In genomic region chr2:171459498-171459897, GRCh38 we compare ENCODE assay signal across 30 cellular contexts.
"Had no signal": no experiment of that assay in that cellular context is flagged by ENCODE, and none has a peak within 500 bp of the region (broad histone marks: within the 10 kb centered on the region; RNA-seq: fewer than 3 reads in every experiment).

No MANE protein-coding gene starts in this region.

- H3K9me3 ChIP-seq: colonic mucosa, neutrophil, psoas muscle, thoracic aorta, upper lobe of right lung, uterus had no signal

- H3K27me3 Mint-ChIP-seq: memory B cell; naive B cell; natural killer cell treated with Interleukin-12 subunit alpha and Interleukin-12 subunit beta and Interleukin-15 and Interleukin-18, amount 100 ng/mL, for 72 hours; stimulated activated naive B cell treated with anti-CD40 and anti-IgM and Interleukin-4, amounts not matched to agents 10 μg/mL and 1 μg/mL and 100 μg/mL, for 72 hours; stimulated activated naive CD8-positive, alpha-beta T cell treated with anti-CD3 and anti-CD28 coated beads, Interleukin-15, Interleukin-2, amounts not matched to agents 100 ng/mL and 50 ng/mL, for 24 hours had no signal

- FAIRE-seq: keratinocyte had no signal

- H3K36me3 ChIP-seq: colonic mucosa, uterus had no signal

- H3K9me3 Mint-ChIP-seq: immature natural killer cell; stimulated activated naive CD8-positive, alpha-beta T cell treated with anti-CD3 and anti-CD28 coated beads, Interleukin-15, Interleukin-2, amounts not matched to agents 100 ng/mL and 50 ng/mL, for 24 hours had no signal

- H3K27ac Mint-ChIP-seq: immature natural killer cell; memory B cell; mesothelial cell of epicardium; naive B cell; natural killer cell treated with Interleukin-12 subunit alpha and Interleukin-12 subunit beta and Interleukin-15 and Interleukin-18, amount 100 ng/mL, for 72 hours; stimulated activated naive B cell treated with anti-CD40 and anti-IgM and Interleukin-4, amounts not matched to agents 10 μg/mL and 1 μg/mL and 100 μg/mL, for 72 hours; stimulated activated naive CD8-positive, alpha-beta T cell treated with anti-CD3 and anti-CD28 coated beads, Interleukin-15, Interleukin-2, amounts not matched to agents 100 ng/mL and 50 ng/mL, for 24 hours had no signal

- H3K4me3 ChIP-seq: colonic mucosa, esophagus squamous epithelium, lung, mucosa of descending colon, psoas muscle, skin epidermis, thoracic aorta, transverse colon, upper lobe of right lung, uterus had no signal

- DNase-seq: colonic mucosa; dermis blood vessel endothelial cell; effector memory CD4-positive, alpha-beta T cell; erythroblast; esophagus squamous epithelium; foreskin melanocyte; hypothalamus; immature natural killer cell; mucosa of descending colon; naive B cell; posterior cingulate gyrus; psoas muscle; right cardiac atrium; stimulated activated CD4-positive, alpha-beta T cell treated with anti-CD3 and anti-CD28 coated beads, Interleukin-15, amount 100 ng/mL, for 24 hours; stimulated activated CD4-positive, alpha-beta T cell treated with anti-CD3 and anti-CD28 coated beads, Interleukin-2, amount 100 ng/mL, for 48 hours; stimulated activated naive B cell treated with anti-CD40 and anti-IgM and Interleukin-4, amounts not matched to agents 10 μg/mL and 1 μg/mL and 100 μg/mL, for 72 hours; transverse colon; upper lobe of right lung; uterus had no signal

- H3K4me1 Mint-ChIP-seq: mesothelial cell of epicardium had no signal

- H3K4me1 ChIP-seq: colonic mucosa, esophagus squamous epithelium, psoas muscle, transverse colon, upper lobe of right lung, uterus had no signal

- ATAC-seq: left lobe of liver; mucosa of descending colon; natural killer cell treated with Interleukin-12 subunit alpha and Interleukin-12 subunit beta and Interleukin-15 and Interleukin-18, amount 100 ng/mL, for 72 hours; psoas muscle; right cardiac atrium; stimulated activated naive B cell treated with anti-CD40 and anti-IgM and Interleukin-4, amounts not matched to agents 10 μg/mL and 1 μg/mL and 100 μg/mL, for 72 hours; upper lobe of right lung had no signal

- H3K4me3 Mint-ChIP-seq: immature natural killer cell; memory B cell; mesothelial cell of epicardium; naive B cell; natural killer cell treated with Interleukin-12 subunit alpha and Interleukin-12 subunit beta and Interleukin-15 and Interleukin-18, amount 100 ng/mL, for 72 hours; neural crest cell; stimulated activated naive B cell treated with anti-CD40 and anti-IgM and Interleukin-4, amounts not matched to agents 10 μg/mL and 1 μg/mL and 100 μg/mL, for 72 hours; stimulated activated naive CD8-positive, alpha-beta T cell treated with anti-CD3 and anti-CD28 coated beads, Interleukin-15, Interleukin-2, amounts not matched to agents 100 ng/mL and 50 ng/mL, for 24 hours had no signal

- H3K27me3 ChIP-seq: colonic mucosa, esophagus squamous epithelium, neutrophil, transverse colon, upper lobe of right lung, uterus had no signal

- H3K27ac ChIP-seq: colonic mucosa, esophagus squamous epithelium, neutrophil, psoas muscle, skin epidermis, thoracic aorta, transverse colon, upper lobe of right lung, uterus had no signal
